In the genomic region with DNA sequence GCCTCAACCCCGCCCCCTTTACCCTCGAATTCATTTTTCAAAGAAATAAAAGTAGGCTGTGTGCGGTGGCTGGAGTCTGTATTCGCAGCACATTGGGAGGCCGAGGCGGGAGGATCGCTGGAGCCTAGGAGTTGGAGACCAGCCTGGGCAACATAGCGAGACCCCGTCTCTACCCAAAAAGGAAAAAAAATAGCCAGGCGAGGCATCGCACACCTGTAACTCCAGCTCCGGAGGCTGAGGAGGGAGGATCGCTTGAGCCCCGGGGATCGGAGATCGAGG, we compare ENCODE assay signal across 7 cellular contexts. TPM values are rescaled to one million over a fixed set of nuclear protein-coding genes. Genes with fewer than 3 reads are reported as not detected.
DNase-seq lines count a peak whose midpoint lies in the region; ATAC-seq and TF ChIP-seq lines count a peak whose summit lies in the region.

No MANE protein-coding gene starts in this region.

- H2BK120ac ChIP-seq in IMR-90 (ENCODE audit: low read depth, low read length), result no peak overlapping the region

- H3K18ac ChIP-seq in IMR-90 (ENCODE audit: low read depth, low read length), result no peak overlapping the region

- H3K9me3 ChIP-seq in IMR-90 (ENCODE audit: control insufficient read depth, insufficient read depth, low read length) (no peaks in the 10 kb centered on the region), stomach smooth muscle (ENCODE audit: control insufficient read depth in 2 of 2, low read length in 2 of 2) (no peaks in the 10 kb centered on the region)

- peaks cover 16% of the 10 kb centered on the region in 2 experiments for H3K79me1 ChIP-seq in IMR-90 (ENCODE audit: low read depth in 1 of 2, low read length in 2 of 2)

- peak overlapping the region; percentile 63; the same call in 1 of the 2 replicates for H3K23ac ChIP-seq in IMR-90 (ENCODE audit: low read depth, low read length)

- peak overlapping the region; percentile 58 for H3K4me3 ChIP-seq in IMR-90 (ENCODE audit: insufficient read depth, low read depth, low read length)
- peak overlapping the region; percentile 45 for H3K4me3 ChIP-seq in kidney epithelial cell (ENCODE audit: low read depth, low read length)
- peak overlapping the region; percentile 79 to 85 for H3K4me3 ChIP-seq in stomach smooth muscle (ENCODE audit: low read length in 2 of 2)

- no peak for TF ChIP-seq POLR2A in IMR-90 (IDR thresholded peaks at IDR 0.05; ENCODE audit: low read depth, low read length)

- H3K27ac Mint-ChIP-seq in activated naive CD8-positive, alpha-beta T cell treated with anti-CD3 and anti-CD28 coated beads, Interleukin-2, amount 50 U/mL, for 24 hours, result no peak overlapping the region

- H3K4me1 ChIP-seq in IMR-90 (ENCODE audit: control insufficient read depth, insufficient read depth, low read length) (no peaks in the 10 kb centered on the region), stomach smooth muscle (ENCODE audit: control insufficient read depth, insufficient read depth, low read length) (peaks cover 12% of the 10 kb centered on the region)

- DNase-seq in IMR-90, result no peak
- peak; percentile 29 for DNase-seq in activated naive CD8-positive, alpha-beta T cell treated with anti-CD3 and anti-CD28 coated beads, Interleukin-2, amount 50 U/mL, for 24 hours
- DNase-seq in kidney epithelial cell (ENCODE audit: low read depth), result no peak
- no peak for DNase-seq in mucosa of gallbladder (ENCODE audit: low spot score)
- no peak for DNase-seq in NCI-H748 treated with DMSO at 0.1 percent for 48 hours (lab: John Stamatoyannopoulos, UW)
- no peak for DNase-seq in NOMO-1 treated with dmso at 0.1 percent for 144 hours (lab: John Stamatoyannopoulos, UW; ENCODE audit: unreplicated experiment)

- H3K56ac ChIP-seq in IMR-90 (ENCODE audit: extremely low read depth, insufficient read depth, low read length), result peak overlapping the region; percentile 78

- no peak for ATAC-seq in IMR-90 (ENCODE audit: low read depth)
- ATAC-seq in activated naive CD8-positive, alpha-beta T cell treated with anti-CD3 and anti-CD28 coated beads, Interleukin-2, amount 50 U/mL, for 24 hours, result no peak

- no peak for TF ChIP-seq RAD21 in IMR-90 (IDR thresholded peaks at IDR 0.05; ENCODE audit: low read length)

- H2AK9ac ChIP-seq in IMR-90 (replicated peaks; ENCODE audit: low read depth, low read length, poor library complexity), result peak overlapping the region; percentile 62

- intact Hi-C loops in IMR-90 (cut with micrococcal nuclease), result no loop called here

- WGBS in IMR-90 (ENCODE audit: extremely low coverage in 2 of 2, insufficient read length in 1 of 2), 2 experiments, result 20% methylated on average over 2 of the region's 16 CpGs; no CpG with 5 or more reads in 1 of the 2 experiments

- peaks cover 28% of the 10 kb centered on the region for H3K36me3 Mint-ChIP-seq in activated naive CD8-positive, alpha-beta T cell treated with anti-CD3 and anti-CD28 coated beads, Interleukin-2, amount 50 U/mL, for 24 hours (ENCODE audit: low read depth)

- dilution Hi-C loops in IMR-90 (cut with HindIII; ENCODE audit: low sequenced_read_pairs, unreplicated experiment), result no loop called here

- peak overlapping the region; percentile 84 for H3K4me2 ChIP-seq in IMR-90 (ENCODE audit: low read depth, low read length)

- H4K20me1 ChIP-seq in IMR-90 (ENCODE audit: insufficient read depth, low read length), result no peaks in the 10 kb centered on the region

- POLR2A ChIA-PET in IMR-90 (lab: Charles Lee; ENCODE audit: unreplicated experiment), result interaction anchor here (1.5 kb wide), 1 partner anchor 8 kb away, joined by 3 read pairs; no protein-coding TSS in a partner anchor

- H3K27me3 ChIP-seq in IMR-90 (ENCODE audit: control insufficient read depth, insufficient read depth, low read length), result no peaks in the 10 kb centered on the region
- H3K27me3 ChIP-seq in kidney epithelial cell (ENCODE audit: control insufficient read depth, insufficient read depth, low read length), result no peaks in the 10 kb centered on the region
- no peaks in the 10 kb centered on the region for H3K27me3 ChIP-seq in stomach smooth muscle (ENCODE audit: control insufficient read depth in 1 of 2, insufficient read depth in 2 of 2, low read length in 2 of 2)

- H3K9me1 ChIP-seq in IMR-90 (ENCODE audit: insufficient read depth, low read length), result no peaks in the 10 kb centered on the region

- H3K27me3 Mint-ChIP-seq in activated naive CD8-positive, alpha-beta T cell treated with anti-CD3 and anti-CD28 coated beads, Interleukin-2, amount 50 U/mL, for 24 hours, result peaks cover 3% of the 10 kb centered on the region

- peak overlapping the region; percentile 49 for H3K4ac ChIP-seq in IMR-90 (ENCODE audit: low read depth, low read length)

- no TSS peak for BruUV-seq in IMR-90 (replicated peaks; lab: Mats Ljungman, UMichigan)

- H3K4me3 Mint-ChIP-seq in activated naive CD8-positive, alpha-beta T cell treated with anti-CD3 and anti-CD28 coated beads, Interleukin-2, amount 50 U/mL, for 24 hours, result peak overlapping the region; percentile 93

- H3K27ac ChIP-seq in IMR-90 (ENCODE audit: insufficient read depth, low read length) (peak overlapping the region; percentile 5; the same call in 1 of the 2 replicates), stomach smooth muscle (ENCODE audit: low read length) (peak overlapping the region; percentile 71)

- no peak overlapping the region for H3K14ac ChIP-seq in IMR-90 (replicated peaks; ENCODE audit: low read depth, low read length)

- no peaks in the 10 kb centered on the region for H3K9me3 Mint-ChIP-seq in activated naive CD8-positive, alpha-beta T cell treated with anti-CD3 and anti-CD28 coated beads, Interleukin-2, amount 50 U/mL, for 24 hours

- no peak overlapping the region for H4K5ac ChIP-seq in IMR-90 (ENCODE audit: low read depth, low read length)

- CTCF ChIA-PET in IMR-90 (lab: Yijun Ruan, JAX), result interaction anchor here (1.2 to 2.0 kb wide), 3 partner anchors 11 to 142 kb away, joined by 3 to 9 read pairs (median 5); no protein-coding TSS in a partner anchor

- H3K4me1 Mint-ChIP-seq in activated naive CD8-positive, alpha-beta T cell treated with anti-CD3 and anti-CD28 coated beads, Interleukin-2, amount 50 U/mL, for 24 hours, result peaks cover 31% of the 10 kb centered on the region

- H4K91ac ChIP-seq in IMR-90 (ENCODE audit: insufficient read depth, low read depth, low read length), result peak overlapping the region; percentile 70; the same call in 1 of the 2 replicates

- no peak overlapping the region for H2BK15ac ChIP-seq in IMR-90 (ENCODE audit: low read depth, low read length)

- in situ Hi-C loops in IMR-90 (cut with MboI; ENCODE audit: low sequenced_read_pairs), result no loop called here

- peak overlapping the region; percentile 20; the same call in 1 of the 2 replicates for H2AK5ac ChIP-seq in IMR-90 (ENCODE audit: low read depth, low read length)

- peak overlapping the region; percentile 18 to 86; a peak in 3 of 4 replicates for H4K8ac ChIP-seq in IMR-90 (ENCODE audit: low read depth in 2 of 2, low read length in 2 of 2)

- H2AFZ ChIP-seq in IMR-90 (replicated peaks; ENCODE audit: low read length, poor library complexity), result peak overlapping the region; percentile 96

- H3K9ac ChIP-seq in IMR-90 (ENCODE audit: low read depth, low read length), result peak overlapping the region; percentile 46; the same call in 1 of the 2 replicates
- H3K9ac ChIP-seq in stomach smooth muscle (ENCODE audit: low read length in 2 of 2), result peak overlapping the region; percentile 60 to 68

- TF ChIP-seq CTCF in IMR-90 (conservative IDR thresholded peaks at IDR 0.05; ENCODE audit: low read depth, low read length) (no peak), kidney epithelial cell (IDR thresholded peaks at IDR 0.05; ENCODE audit: insufficient read depth, low read length, poor library complexity, severe bottlenecking) (no peak)

- no peak overlapping the region for H2BK20ac ChIP-seq in IMR-90 (ENCODE audit: low read depth, low read length)

- no peaks in the 10 kb centered on the region for H3K36me3 ChIP-seq in IMR-90 (ENCODE audit: control insufficient read depth, insufficient read depth, low read length)
- H3K36me3 ChIP-seq in kidney epithelial cell (ENCODE audit: control insufficient read depth, insufficient read depth, low read length), result no peaks in the 10 kb centered on the region
- no peaks in the 10 kb centered on the region for H3K36me3 ChIP-seq in stomach smooth muscle (ENCODE audit: control insufficient read depth in 2 of 2, insufficient read depth in 2 of 2, low read length in 2 of 2)

- peak overlapping the region; percentile 23 for H2BK5ac ChIP-seq in IMR-90 (ENCODE audit: low read depth, low read length, poor library complexity, severe bottlenecking)

TF ChIP-seq in IMR-90, 13 proteins besides CTCF, POLR2A, EP300 and RAD21 (continues in another document):
- TF ChIP-seq FOS (IDR thresholded peaks at IDR 0.05; ENCODE audit: low read depth, low read length), result no peak
- no peak for TF ChIP-seq MAFK (IDR thresholded peaks at IDR 0.05; ENCODE audit: low read depth, low read length)
- no peak for TF ChIP-seq MAZ (IDR thresholded peaks at IDR 0.05; ENCODE audit: borderline replicate concordance, low read depth, low read length)
- no peak for TF ChIP-seq RCOR1 (IDR thresholded peaks at IDR 0.05; ENCODE audit: insufficient replicate concordance, low read length)
- TF ChIP-seq SMC3 (IDR thresholded peaks at IDR 0.05; ENCODE audit: low read depth, low read length), result no peak
- no peak for TF ChIP-seq CHD1 (IDR thresholded peaks at IDR 0.05; ENCODE audit: low read depth, low read length)
- no peak for TF ChIP-seq RFX5 (IDR thresholded peaks at IDR 0.05; ENCODE audit: low read depth, low read length)
- no peak for TF ChIP-seq MXI1 (IDR thresholded peaks at IDR 0.05; ENCODE audit: borderline replicate concordance, low read depth, low read length)

RNA-seq across cellular contexts. Expression of a gene that starts 0.7 kb away (rescaled TPM):
- total RNA-seq in IMR-90 (2012; rRNA removed) (68.5 and 118 TPM in 2 replicates), kidney epithelial cell (14.9 and 17.4 TPM in 2 replicates), mucosa of gallbladder (5.2 TPM)
- 40.2 and 43.4 TPM in 2 replicates for polyA plus RNA-seq in IMR-90 (2012; rRNA removed)
- polyA plus RNA-seq in IMR-90 (2012; cell fraction: cytosol; rRNA removed), result 3.3 and 5.3 TPM in 2 replicates
- 2.7 and 19.5 TPM in 2 replicates for polyA plus RNA-seq in IMR-90 (2012; cell fraction: nucleus; rRNA removed; ENCODE audit: low replicate concordance)

RNA-seq across cellular contexts. Expression of a gene that starts 24.9 kb away (rescaled TPM):
- total RNA-seq in IMR-90 (2012; rRNA removed), result 257 and 308 TPM in 2 replicates
- 1,187 TPM in 2 replicates for polyA plus RNA-seq in IMR-90 (2012; rRNA removed)
- 1,397 and 1,707 TPM in 2 replicates for polyA plus RNA-seq in IMR-90 (2012; cell fraction: cytosol; rRNA removed)
- 452 and 510 TPM in 2 replicates for polyA plus RNA-seq in IMR-90 (2012; cell fraction: nucleus; rRNA removed; ENCODE audit: low replicate concordance)
- 53.6 and 59.8 TPM in 2 replicates for total RNA-seq in kidney epithelial cell
- total RNA-seq in mucosa of gallbladder, result 351 TPM

RNA-seq across cellular contexts. Expression of a gene that starts 53.8 kb away (rescaled TPM):
- total RNA-seq in IMR-90 (2012; rRNA removed) (not detected in 2 replicates), kidney epithelial cell (1.1 TPM in 1 of 2 replicates, not detected in the other), mucosa of gallbladder (1.9 TPM)
- polyA plus RNA-seq in IMR-90 (2012; rRNA removed), result 0.10 and 0.39 TPM in 2 replicates
- polyA plus RNA-seq in IMR-90 (2012; cell fraction: cytosol; rRNA removed), result 0.11 and 1.0 TPM in 2 replicates
- polyA plus RNA-seq in IMR-90 (2012; cell fraction: nucleus; rRNA removed; ENCODE audit: low replicate concordance), result 0.80 and 0.91 TPM in 2 replicates
